ENCODE assay signal across 8 cellular contexts in genomic region chr20:34536798-34537394, GRCh38. TPM values are rescaled to one million over a fixed set of nuclear protein-coding genes. Genes with fewer than 3 reads are reported as not detected.
DNase-seq lines count a peak whose midpoint lies in the region; ATAC-seq and TF ChIP-seq lines count a peak whose summit lies in the region.

No MANE protein-coding gene starts in this region.

- H3K4me3 ChIP-seq in kidney epithelial cell (ENCODE audit: low read depth, low read length) (no peak overlapping the region), tibial nerve (no peak overlapping the region)

- whole genome bisulfite sequencing in tibial nerve, 2 donors, result 82 to 88% methylated on average over 10 of the region's 10 CpGs

- no peak for TF ChIP-seq POLR2A in tibial nerve (IDR thresholded peaks at IDR 0.05)

- peak; percentile 48 to 63 for ATAC-seq in activated naive CD4-positive, alpha-beta T cell treated with anti-CD3 and anti-CD28 coated beads, Interleukin-2, amount 50 U/mL, for 72 hours
- ATAC-seq in HG03159 (IDR thresholded peaks at IDR 0.05; ENCODE audit: unreplicated experiment) (no peak), GM18867 (IDR thresholded peaks at IDR 0.05; ENCODE audit: unreplicated experiment) (no peak)

- TF ChIP-seq CTCF in GM12873 (IDR thresholded peaks at IDR 0.05; ENCODE audit: insufficient read depth, low read depth, low read length, missing control alignments) (peak; percentile 74), kidney epithelial cell (IDR thresholded peaks at IDR 0.05; ENCODE audit: insufficient read depth, low read length, poor library complexity, severe bottlenecking) (peak; percentile 30), tibial nerve (IDR thresholded peaks at IDR 0.05) (peak in 3 of 5 experiments; percentile 11 to 28 (median 15))

- no peak overlapping the region for H3K27ac Mint-ChIP-seq in activated naive CD4-positive, alpha-beta T cell treated with anti-CD3 and anti-CD28 coated beads, Interleukin-2, amount 50 U/mL, for 72 hours

- TF ChIP-seq EP300 in tibial nerve (IDR thresholded peaks at IDR 0.05), result no peak

- H3K4me1 ChIP-seq in tibial nerve, result peaks cover 0 to 21% (median 4%) of the 10 kb centered on the region in 4 donors

- peak overlapping the region in 3 of 4 donors; percentile 4 to 90 (median 48) for H3K27ac ChIP-seq in tibial nerve

- H3K9me3 Mint-ChIP-seq in activated naive CD4-positive, alpha-beta T cell treated with anti-CD3 and anti-CD28 coated beads, Interleukin-2, amount 50 U/mL, for 72 hours, result no peaks in the 10 kb centered on the region

- H3K36me3 ChIP-seq in kidney epithelial cell (ENCODE audit: control insufficient read depth, insufficient read depth, low read length), result peaks cover 2% of the 10 kb centered on the region
- H3K36me3 ChIP-seq in tibial nerve, result peaks cover 6 to 96% (median 21%) of the 10 kb centered on the region in 3 donors

- no peaks in the 10 kb centered on the region for H3K27me3 ChIP-seq in kidney epithelial cell (ENCODE audit: control insufficient read depth, insufficient read depth, low read length)
- no peaks in the 10 kb centered on the region for H3K27me3 ChIP-seq in tibial nerve

- no peaks in the 10 kb centered on the region for H3K36me3 Mint-ChIP-seq in activated naive CD4-positive, alpha-beta T cell treated with anti-CD3 and anti-CD28 coated beads, Interleukin-2, amount 50 U/mL, for 72 hours

- no peaks in the 10 kb centered on the region for H3K9me3 ChIP-seq in tibial nerve

- DNase-seq in NCI-H526 treated with DMSO at 0.1 percent for 48 hours (lab: John Stamatoyannopoulos, UW), result peak; percentile 64
- DNase-seq in activated naive CD4-positive, alpha-beta T cell treated with anti-CD3 and anti-CD28 coated beads, Interleukin-2, amount 50 U/mL, for 72 hours (ENCODE audit: low spot score in 2 of 2), result peak in 1 of 2 donors; percentile 45
- DNase-seq in kidney epithelial cell (ENCODE audit: low read depth), result no peak
- DNase-seq in tibial nerve (ENCODE audit: low spot score in 2 of 2), result peak in 1 of 2 donors; percentile 26
- DNase-seq in NCI-H187 treated with DMSO at 0.1 percent for 48 hours (lab: John Stamatoyannopoulos, UW), result no peak

RNA-seq across cellular contexts. Expression of gene DYNLRB1, which starts 20.7 kb away (rescaled TPM):
- 10 to 100 TPM; 72.0 to 82.9 TPM for total RNA-seq in activated naive CD4-positive, alpha-beta T cell treated with anti-CD3 and anti-CD28 coated beads, Interleukin-2, amount 50 U/mL, for 72 hours
- total RNA-seq in kidney epithelial cell, result 143 TPM in 2 replicates
- total RNA-seq in tibial nerve, result 100 to 1,000 TPM; 145 to 188 (median 170) TPM

RNA-seq across cellular contexts. Expression of gene MAP1LC3A, which starts 21.6 kb away (rescaled TPM):
- total RNA-seq in activated naive CD4-positive, alpha-beta T cell treated with anti-CD3 and anti-CD28 coated beads, Interleukin-2, amount 50 U/mL, for 72 hours, result 1 to 10 TPM; 1.3 to 1.9 TPM
- 63.0 and 72.5 TPM in 2 replicates for total RNA-seq in kidney epithelial cell
- 100 to 1,000 TPM in 2 of 4 donors, 10 to 100 TPM in 2; 62.4 to 139 (median 106) TPM for total RNA-seq in tibial nerve

Comparison
In these comparisons a context has a peak if more than half of its experiments do, and no peak if none do; other contexts are left out.
1. CTCF ChIP-seq: peak in every context shown above with its lines; median percentile 74 in GM12873; 30 in kidney epithelial cell; 15 in tibial nerve.
2. ATAC-seq: peak in activated naive CD4-positive, alpha-beta T cell treated with anti-CD3 and anti-CD28 coated beads, Interleukin-2, amount 50 U/mL, for 72 hours (2 of 2); none in HG03159 (single experiment) and GM18867 (single experiment).
3. RNA of gene MAP1LC3A, which starts 21.6 kb away (total RNA-seq): 62.4 to 139 TPM in tibial nerve and 63.0 to 72.5 TPM in kidney epithelial cell; 1.3 to 1.9 TPM in activated naive CD4-positive, alpha-beta T cell treated with anti-CD3 and anti-CD28 coated beads, Interleukin-2, amount 50 U/mL, for 72 hours; every median in the first group is over 10 times any median in the second.